Comparison of ENCODE assay signal across 1 cellular context in the genomic region with DNA sequence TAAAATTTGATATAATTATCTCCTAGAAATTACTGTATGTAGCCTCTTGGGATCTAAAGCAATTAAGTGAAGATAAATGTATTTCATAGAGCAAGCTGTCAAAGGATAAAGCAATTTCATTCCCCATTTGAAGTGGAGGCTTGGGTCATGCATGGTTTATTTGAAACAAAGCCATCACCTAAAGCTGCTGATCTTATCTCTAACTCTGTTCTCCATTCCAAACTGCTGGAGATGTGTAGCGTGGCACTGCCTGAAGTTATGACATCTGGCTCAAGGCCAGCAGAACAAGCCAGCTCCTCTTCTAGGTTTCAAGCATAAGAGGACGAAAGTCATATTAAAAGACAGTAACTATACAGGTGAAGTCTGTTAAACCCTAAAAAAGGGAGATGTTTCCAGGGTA.
TF ChIP-seq lines count a peak whose summit lies in the region.

No MANE protein-coding gene starts in this region.

TF ChIP-seq in GM12878, 131 proteins besides CTCF, POLR2A, EP300 and RAD21 (continued from another document):
- TF ChIP-seq CHD2 (IDR thresholded peaks at IDR 0.05; ENCODE audit: borderline replicate concordance, low read depth, low read length), result 0 out of 2 replicates have a peak, but pooled peaks have one; percentile 4
- TF ChIP-seq, protein P1, sequence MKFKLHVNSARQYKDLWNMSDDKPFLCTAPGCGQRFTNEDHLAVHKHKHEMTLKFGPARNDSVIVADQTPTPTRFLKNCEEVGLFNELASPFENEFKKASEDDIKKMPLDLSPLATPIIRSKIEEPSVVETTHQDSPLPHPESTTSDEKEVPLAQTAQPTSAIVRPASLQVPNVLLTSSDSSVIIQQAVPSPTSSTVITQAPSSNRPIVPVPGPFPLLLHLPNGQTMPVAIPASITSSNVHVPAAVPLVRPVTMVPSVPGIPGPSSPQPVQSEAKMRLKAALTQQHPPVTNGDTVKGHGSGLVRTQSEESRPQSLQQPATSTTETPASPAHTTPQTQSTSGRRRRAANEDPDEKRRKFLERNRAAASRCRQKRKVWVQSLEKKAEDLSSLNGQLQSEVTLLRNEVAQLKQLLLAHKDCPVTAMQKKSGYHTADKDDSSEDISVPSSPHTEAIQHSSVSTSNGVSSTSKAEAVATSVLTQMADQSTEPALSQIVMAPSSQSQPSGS (IDR thresholded peaks at IDR 0.05; ENCODE audit: low read length), result no peak
- no peak for TF ChIP-seq SMAD5 (IDR thresholded peaks at IDR 0.05; ENCODE audit: low read depth)
- TF ChIP-seq CEBPB (IDR thresholded peaks at IDR 0.05; ENCODE audit: borderline replicate concordance in 1 of 2, low read depth in 2 of 2, low read length in 2 of 2), result no peak; a peak in 1 of 4 replicates
